8 cellular contexts compared by ENCODE assay signal in genomic region chr20:54208492-54209044, GRCh38. TPM values are rescaled to one million over a fixed set of nuclear protein-coding genes. Genes with fewer than 3 reads are reported as not detected.
DNase-seq lines count a peak whose midpoint lies in the region; ATAC-seq and TF ChIP-seq lines count a peak whose summit lies in the region.

No MANE protein-coding gene starts in this region.

- H3K9me3 ChIP-seq in DND-41 (ENCODE audit: insufficient read depth, low read length, severe bottlenecking) (no peaks in the 10 kb centered on the region), HUES48 (ENCODE audit: control insufficient read depth, insufficient read depth, low read length) (no peaks in the 10 kb centered on the region)

- TF ChIP-seq CTCF in DND-41 (IDR thresholded peaks at IDR 0.05; ENCODE audit: borderline replicate concordance, extremely low read depth, low read length, poor library complexity, severe bottlenecking) = no peak
- no peak for TF ChIP-seq CTCF in progenitor cell of endocrine pancreas (IDR thresholded peaks at IDR 0.05; ENCODE audit: unreplicated experiment)

- no peaks in the 10 kb centered on the region for H3K9me3 Mint-ChIP-seq in activated CD4-positive, alpha-beta memory T cell treated with anti-CD3 and anti-CD28 coated beads for 36 hours
- H3K9me3 Mint-ChIP-seq in progenitor cell of endocrine pancreas (ENCODE audit: low read depth) = no peaks in the 10 kb centered on the region

- intact Hi-C loops in activated CD4-positive, alpha-beta memory T cell treated with anti-CD3 and anti-CD28 coated beads for 36 hours (cut with micrococcal nuclease) = loop anchor here (5.0 to 10.0 kb wide), 2 partner anchors 79 to 614 kb away; partner anchors contain the start of gene ZNF217

- H3K4me2 ChIP-seq in DND-41 (ENCODE audit: insufficient read depth, low read length) = peak overlapping the region; percentile 87

- peaks cover 4% of the 10 kb centered on the region for H3K36me3 ChIP-seq in DND-41 (ENCODE audit: insufficient read depth, low read length)
- H3K36me3 ChIP-seq in HUES48 (ENCODE audit: control insufficient read depth, insufficient read depth, low read length) = peaks cover 14% of the 10 kb centered on the region

- H3K4me3 Mint-ChIP-seq in activated CD4-positive, alpha-beta memory T cell treated with anti-CD3 and anti-CD28 coated beads for 36 hours = peak overlapping the region; percentile 86
- peak overlapping the region; percentile 87 for H3K4me3 Mint-ChIP-seq in progenitor cell of endocrine pancreas (ENCODE audit: low read depth)

- H4K20me1 ChIP-seq in DND-41 (ENCODE audit: insufficient read depth, low read length) = peaks cover 20% of the 10 kb centered on the region; the same call in 1 of the 2 replicates

- ATAC-seq in DND-41 (ENCODE audit: insufficient read depth, low read depth) (peak; percentile 11; the same call in 2 of the 3 replicates), GM19463 (IDR thresholded peaks at IDR 0.05; ENCODE audit: unreplicated experiment) (peak; percentile 6)

- H2AFZ ChIP-seq in DND-41 (ENCODE audit: low read depth, low read length) = peak overlapping the region; percentile 83

- H3K4me1 ChIP-seq in DND-41 (ENCODE audit: insufficient read depth, low read length) (peaks cover 24% of the 10 kb centered on the region), HUES48 (ENCODE audit: control insufficient read depth, insufficient read depth, low read length) (peaks cover 8% of the 10 kb centered on the region)

- H3K27me3 Mint-ChIP-seq in activated CD4-positive, alpha-beta memory T cell treated with anti-CD3 and anti-CD28 coated beads for 36 hours = no peaks in the 10 kb centered on the region
- no peaks in the 10 kb centered on the region for H3K27me3 Mint-ChIP-seq in progenitor cell of endocrine pancreas

- POLR2A ChIA-PET in activated CD4-positive, alpha-beta memory T cell treated with anti-CD3 and anti-CD28 coated beads for 36 hours (lab: Charles Lee) = interaction anchor here (1.1 kb wide), 1 partner anchor 13 kb away, joined by 3 read pairs; no protein-coding TSS in a partner anchor

- H3K9ac ChIP-seq in DND-41 (ENCODE audit: low read depth, low read length) (peak overlapping the region; percentile 63), HUES48 (ENCODE audit: low read depth, low read length) (peak overlapping the region; percentile 100)

- no peaks in the 10 kb centered on the region for H3K36me3 Mint-ChIP-seq in activated CD4-positive, alpha-beta memory T cell treated with anti-CD3 and anti-CD28 coated beads for 36 hours
- H3K36me3 Mint-ChIP-seq in progenitor cell of endocrine pancreas (ENCODE audit: insufficient read depth) = peaks cover 3% of the 10 kb centered on the region

- peaks cover 9% of the 10 kb centered on the region for H3K27me3 ChIP-seq in DND-41 (ENCODE audit: insufficient read depth, low read length, poor library complexity)
- no peaks in the 10 kb centered on the region for H3K27me3 ChIP-seq in HUES48 (ENCODE audit: control insufficient read depth, insufficient read depth, low read length)

- peaks cover 53% of the 10 kb centered on the region for H3K79me2 ChIP-seq in DND-41 (ENCODE audit: insufficient read depth, low read length)

- CTCF ChIA-PET in activated CD4-positive, alpha-beta memory T cell treated with anti-CD3 and anti-CD28 coated beads for 36 hours (lab: Charles Lee) = interaction anchor here (0.6 to 2.8 kb wide), 12 partner anchors 10 to 439 kb away, joined by 3 to 18 read pairs (median 6); no protein-coding TSS in a partner anchor

- DNase-seq in DND-41 = peak; percentile 43
- DNase-seq in activated CD4-positive, alpha-beta memory T cell treated with anti-CD3 and anti-CD28 coated beads for 36 hours = peak; percentile 35
- peak; percentile 9 for DNase-seq in glomerular endothelial cell (ENCODE audit: extremely low read depth, low read depth, low spot score)
- no peak for DNase-seq in progenitor cell of endocrine pancreas (ENCODE audit: low spot score, unreplicated experiment)
- DNase-seq in inferior parietal cortex (ENCODE audit: extremely low spot score) = no peak
- DNase-seq in T1000 (lab: John Stamatoyannopoulos, UW) = no peak

- H3K4me1 Mint-ChIP-seq in activated CD4-positive, alpha-beta memory T cell treated with anti-CD3 and anti-CD28 coated beads for 36 hours (ENCODE audit: low read depth) = peaks cover 51% of the 10 kb centered on the region
- H3K4me1 Mint-ChIP-seq in progenitor cell of endocrine pancreas (ENCODE audit: low read depth) = peaks cover 7% of the 10 kb centered on the region

- H3K27ac ChIP-seq in DND-41 (ENCODE audit: low read length) = peak overlapping the region; percentile 89
- H3K27ac ChIP-seq in HUES48 (ENCODE audit: low read depth, low read length) = peak overlapping the region; percentile 93

- peak overlapping the region; percentile 57 for H3K27ac Mint-ChIP-seq in activated CD4-positive, alpha-beta memory T cell treated with anti-CD3 and anti-CD28 coated beads for 36 hours
- peak overlapping the region; percentile 95 for H3K27ac Mint-ChIP-seq in progenitor cell of endocrine pancreas

- H3K4me3 ChIP-seq in DND-41 (ENCODE audit: low read depth in 1 of 2, low read length in 2 of 2) = peak overlapping the region; percentile 77 to 93
- peak overlapping the region; percentile 90 for H3K4me3 ChIP-seq in HUES48 (ENCODE audit: low read depth, low read length)

RNA-seq across cellular contexts. Expression of gene PFDN4, which starts 0.7 kb away (rescaled TPM):
- 10 to 100 TPM; 38.4 to 40.3 TPM for total RNA-seq in activated CD4-positive, alpha-beta memory T cell treated with anti-CD3 and anti-CD28 coated beads for 36 hours
- total RNA-seq in glomerular endothelial cell = 56.6 and 78.3 TPM in 2 replicates
- 26.8 and 29.6 TPM in 2 replicates for total RNA-seq in progenitor cell of endocrine pancreas

RNA-seq across cellular contexts. Expression of gene CYP24A1, which starts 34.8 kb away (rescaled TPM):
- under 1 TPM; 0.57 to 0.92 TPM for total RNA-seq in activated CD4-positive, alpha-beta memory T cell treated with anti-CD3 and anti-CD28 coated beads for 36 hours
- total RNA-seq in glomerular endothelial cell (not detected in 2 replicates), progenitor cell of endocrine pancreas (not detected in 2 replicates)

Comparison
In these comparisons a context has a peak if more than half of its experiments do, and no peak if none do; other contexts are left out.
1. DNase-seq: peak in DND-41 (single experiment), activated CD4-positive, alpha-beta memory T cell treated with anti-CD3 and anti-CD28 coated beads for 36 hours (single experiment) and glomerular endothelial cell (single experiment); none in progenitor cell of endocrine pancreas (single experiment), inferior parietal cortex (single experiment) and T1000 (single experiment).